Comparison of ENCODE assay signal across 8 cellular contexts in the genomic region with DNA sequence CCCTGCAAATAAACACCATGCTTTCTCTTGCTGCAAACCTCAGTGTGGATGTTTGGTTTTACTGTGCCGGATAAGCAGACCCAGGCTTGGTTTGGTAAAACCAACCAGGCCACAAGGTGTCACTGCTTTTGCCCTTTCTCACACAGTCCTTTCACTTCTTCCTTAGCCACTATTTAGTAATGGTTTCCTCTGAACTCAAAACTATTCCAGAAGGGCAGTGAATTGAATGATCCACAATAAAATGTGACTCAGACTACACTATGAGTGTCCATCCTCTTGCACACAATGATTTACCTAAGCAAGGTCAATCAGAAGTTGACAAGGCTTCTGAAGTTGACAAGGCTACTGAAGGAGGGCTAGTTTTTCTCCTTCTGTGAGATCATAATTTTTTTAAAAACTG.
A peak's percentile ranks its signal among the peaks of the same experiment; 100 is the strongest.
DNase-seq lines count a peak whose midpoint lies in the region; TF ChIP-seq lines count a peak whose summit lies in the region.

No MANE protein-coding gene starts in this region.

- H3K27me3 ChIP-seq in GM06990 (replicated peaks; ENCODE audit: control insufficient read depth, insufficient read depth, low read length) (no peaks in the 10 kb centered on the region), HUES6 (ENCODE audit: control insufficient read depth, insufficient read depth, low read length) (no peaks in the 10 kb centered on the region), brain microvascular endothelial cell (replicated peaks) (no peaks in the 10 kb centered on the region)

- no peaks in the 10 kb centered on the region for H3K36me3 Mint-ChIP-seq in nephron progenitor cell (ENCODE audit: low read depth)

- DNase-seq in GM06990 (ENCODE audit: extremely low read depth, insufficient read length) = no peak
- peak; percentile 63 for DNase-seq in brain microvascular endothelial cell
- no peak for DNase-seq in nephron progenitor cell
- no peak for DNase-seq in HPDE6-E6E7 (ENCODE audit: extremely low spot score)
- DNase-seq in NCI-H1417 (lab: John Stamatoyannopoulos, UW) = no peak
- no peak for DNase-seq in SKM-1 treated with dmso at 0.1 percent for 144 hours (lab: John Stamatoyannopoulos, UW; ENCODE audit: unreplicated experiment)
- no peak for DNase-seq in NCI-H1930 (lab: John Stamatoyannopoulos, UW)

- peak overlapping the region; percentile 8 for H3K27ac Mint-ChIP-seq in nephron progenitor cell

- in situ Hi-C loops in brain microvascular endothelial cell (cut with HindIII; ENCODE audit: low pct_ligation_motif_present, low sequenced_read_pairs) = no loop called here

- peak overlapping the region; percentile 36 for H3K9ac ChIP-seq in HUES6 (ENCODE audit: low read length)

- H3K4me1 Mint-ChIP-seq in nephron progenitor cell = peaks cover 5% of the 10 kb centered on the region

- H3K4me3 ChIP-seq in GM06990 (replicated peaks; ENCODE audit: low read depth, low read length) (no peak overlapping the region), HUES6 (ENCODE audit: low read depth, low read length) (no peak overlapping the region), brain microvascular endothelial cell (ENCODE audit: low read depth, low read length) (no peak overlapping the region)

- peaks cover 50% of the 10 kb centered on the region for H3K4me1 ChIP-seq in HUES6 (ENCODE audit: control insufficient read depth, insufficient read depth, low read length)

- TF ChIP-seq CTCF in GM06990 (IDR thresholded peaks at IDR 0.05; ENCODE audit: insufficient read depth, low read length, poor library complexity, severe bottlenecking) = peak; percentile 33
- peak; percentile 67 for TF ChIP-seq CTCF in brain microvascular endothelial cell (IDR thresholded peaks at IDR 0.05; ENCODE audit: low read depth, low read length, missing control alignments)
- peak; percentile 17 for TF ChIP-seq CTCF in nephron progenitor cell (IDR thresholded peaks at IDR 0.05)

- H3K27me3 Mint-ChIP-seq in nephron progenitor cell (ENCODE audit: low read depth, poor library complexity) = no peaks in the 10 kb centered on the region

- H3K36me3 ChIP-seq in GM06990 (ENCODE audit: control insufficient read depth, insufficient read depth, low read length) = no peaks in the 10 kb centered on the region
- H3K36me3 ChIP-seq in HUES6 (ENCODE audit: control insufficient read depth, insufficient read depth, low read length) = no peaks in the 10 kb centered on the region
- H3K36me3 ChIP-seq in brain microvascular endothelial cell (replicated peaks) = no peaks in the 10 kb centered on the region

- H3K4me3 Mint-ChIP-seq in nephron progenitor cell = no peak overlapping the region

- H3K27ac ChIP-seq in HUES6 (ENCODE audit: low read depth, low read length) (0 out of 2 replicates have a peak overlapping the region, but pooled peaks have one; percentile 84), brain microvascular endothelial cell (no peak overlapping the region)

- peaks cover 11% of the 10 kb centered on the region; the same call in 1 of the 2 replicates for H3K9me3 ChIP-seq in HUES6 (ENCODE audit: control insufficient read depth, insufficient read depth, low read depth, low read length)

- H3K9me3 Mint-ChIP-seq in nephron progenitor cell = no peaks in the 10 kb centered on the region

Comparison
In these comparisons a context has a peak if more than half of its experiments do, and no peak if none do; other contexts are left out.
1. CTCF ChIP-seq: peak in every context shown above with its lines; median percentile 67 in brain microvascular endothelial cell; 33 in GM06990; 17 in nephron progenitor cell.